Comparison of ENCODE assay signal across 24 cellular contexts in genomic region chr10:121240011-121240410, GRCh38.
DNase-seq lines count a peak whose midpoint lies in the region; ATAC-seq and TF ChIP-seq lines count a peak whose summit lies in the region.
"Had no signal": no experiment of that assay in that cellular context is flagged by ENCODE, and none has a peak within 500 bp of the region (broad histone marks: within the 10 kb centered on the region; RNA-seq: fewer than 3 reads in every experiment).

No MANE protein-coding gene starts in this region.

- H3K4me3 Mint-ChIP-seq in stimulated activated naive B cell treated with anti-CD40 and anti-IgM and Interleukin-4, amounts not matched to agents 10 μg/mL and 1 μg/mL and 100 μg/mL, for 72 hours: no peak overlapping the region
- H3K4me3 Mint-ChIP-seq: activated naive CD4-positive, alpha-beta T cell treated with anti-CD3 and anti-CD28 coated beads, Interleukin-2, amount 10 ng/mL, durations not matched to agents 7 days and 5 days; central memory CD8-positive, alpha-beta T cell; natural killer cell treated with Interleukin-12 subunit alpha and Interleukin-12 subunit beta and Interleukin-15 and Interleukin-18, amount 100 ng/mL, for 72 hours had no signal

- ATAC-seq in HCT116 (peak; percentile 62), left colon (peak; percentile 81), heart left ventricle (no peak)
- no peak for ATAC-seq in stimulated activated naive B cell treated with anti-CD40 and anti-IgM and Interleukin-4, amounts not matched to agents 10 μg/mL and 1 μg/mL and 100 μg/mL, for 72 hours (replicated peaks)

- H4K20me1 ChIP-seq in HCT116 (ENCODE audit: insufficient read depth) (no peaks in the 10 kb centered on the region), mammary epithelial cell (ENCODE audit: insufficient read depth, low read length) (no peaks in the 10 kb centered on the region), GM23248 (ENCODE audit: insufficient read depth) (no peaks in the 10 kb centered on the region)

- RAD21 ChIA-PET in HCT116 (lab: Charles Lee; ENCODE audit: low non-redundant PET in 1 of 2, low total read pairs in 2 of 2, uncharacterized antibody in 2 of 2, unreplicated experiment in 2 of 2): no interaction called here

- dilution Hi-C loops in mammary epithelial cell (cut with HindIII; ENCODE audit: low sequenced_read_pairs): no loop called here

- no peaks in the 10 kb centered on the region for H3F3A ChIP-seq in GM23248 (ENCODE audit: insufficient read depth)

- H3K4me3 ChIP-seq in HCT116 (replicated peaks in 1 of 2; ENCODE audit: low read depth in 1 of 2, low read length in 2 of 2) (no peak overlapping the region), mammary epithelial cell (replicated peaks in 1 of 3; ENCODE audit: insufficient read depth in 1 of 3, low read depth in 2 of 3, low read length in 3 of 3) (no peak overlapping the region), stomach (no peak overlapping the region), GM23248 (no peak overlapping the region), heart left ventricle (no peak overlapping the region)
- H3K4me3 ChIP-seq: dorsolateral prefrontal cortex, right lobe of liver had no signal

- H3K27ac Mint-ChIP-seq in stimulated activated naive B cell treated with anti-CD40 and anti-IgM and Interleukin-4, amounts not matched to agents 10 μg/mL and 1 μg/mL and 100 μg/mL, for 72 hours: no peak overlapping the region
- H3K27ac Mint-ChIP-seq: activated naive CD4-positive, alpha-beta T cell treated with anti-CD3 and anti-CD28 coated beads, Interleukin-2, amount 10 ng/mL, durations not matched to agents 7 days and 5 days; natural killer cell treated with Interleukin-12 subunit alpha and Interleukin-12 subunit beta and Interleukin-15 and Interleukin-18, amount 100 ng/mL, for 72 hours had no signal

- H3K27ac ChIP-seq in HCT116 (ENCODE audit: low read depth, low read length) (no peak overlapping the region), mammary epithelial cell (ENCODE audit: insufficient read depth, low read depth, low read length) (no peak overlapping the region), stomach (peak overlapping the region in 3 of 5 donors; percentile 40 to 64 (median 44)), GM23248 (no peak overlapping the region), heart left ventricle (no peak overlapping the region)
- H3K27ac ChIP-seq: C4-2B, dorsolateral prefrontal cortex, right lobe of liver had no signal

- peaks cover 2 to 15% of the 10 kb centered on the region in 2 experiments; a peak in 1 of 4 replicates for H3K4me1 ChIP-seq in HCT116 (ENCODE audit: control insufficient read depth in 1 of 2, insufficient read depth in 2 of 2, low read length in 2 of 2)
- H3K4me1 ChIP-seq in mammary epithelial cell (ENCODE audit: insufficient read depth, low read length): no peaks in the 10 kb centered on the region
- H3K4me1 ChIP-seq in stomach: peaks cover 0 to 3% (median 0%) of the 10 kb centered on the region in 4 donors
- H3K4me1 ChIP-seq in GM23248 (ENCODE audit: insufficient read depth): no peaks in the 10 kb centered on the region
- H3K4me1 ChIP-seq in heart left ventricle: no peaks in the 10 kb centered on the region
- H3K4me1 ChIP-seq: right lobe of liver had no signal

- H3K9ac ChIP-seq in HCT116 (ENCODE audit: low read length) (no peak overlapping the region), mammary epithelial cell (ENCODE audit: insufficient read depth, low read length) (no peak overlapping the region), GM23248 (no peak overlapping the region)

- no peaks in the 10 kb centered on the region for H3K9me2 ChIP-seq in HCT116 (ENCODE audit: insufficient read depth)
- no peaks in the 10 kb centered on the region for H3K9me2 ChIP-seq in GM23248 (ENCODE audit: insufficient read depth)

- no peak overlapping the region for H2AFZ ChIP-seq in HCT116 (ENCODE audit: low read depth, low read length, poor library complexity, severe bottlenecking)
- H2AFZ ChIP-seq in mammary epithelial cell (ENCODE audit: low read depth, low read length): no peak overlapping the region
- no peak overlapping the region for H2AFZ ChIP-seq in GM23248

- TF ChIP-seq POLR2A in HCT116 (IDR thresholded peaks at IDR 0.05; ENCODE audit: borderline replicate concordance, extremely low read depth, insufficient read depth, insufficient read length) (no peak), stomach (IDR thresholded peaks at IDR 0.05) (no peak), heart left ventricle (IDR thresholded peaks at IDR 0.05) (no peak)

- H3K36me3 ChIP-seq in HCT116 (ENCODE audit: control insufficient read depth in 1 of 2, insufficient read depth in 2 of 2, low read length in 2 of 2) (no peaks in the 10 kb centered on the region), mammary epithelial cell (ENCODE audit: insufficient read depth, low read length) (no peaks in the 10 kb centered on the region), stomach (no peaks in the 10 kb centered on the region), GM23248 (ENCODE audit: low read depth) (no peaks in the 10 kb centered on the region), heart left ventricle (no peaks in the 10 kb centered on the region)
- H3K36me3 ChIP-seq: right lobe of liver had no signal

- POLR2A ChIA-PET in HCT116 (lab: Charles Lee): no interaction called here

- peaks cover 10 to 13% of the 10 kb centered on the region in 2 donors for H3K9me3 Mint-ChIP-seq in stimulated activated naive B cell treated with anti-CD40 and anti-IgM and Interleukin-4, amounts not matched to agents 10 μg/mL and 1 μg/mL and 100 μg/mL, for 72 hours

- peaks cover 0 to 5% of the 10 kb centered on the region in 2 donors for H3K36me3 Mint-ChIP-seq in stimulated activated naive B cell treated with anti-CD40 and anti-IgM and Interleukin-4, amounts not matched to agents 10 μg/mL and 1 μg/mL and 100 μg/mL, for 72 hours
- H3K36me3 Mint-ChIP-seq: activated naive CD4-positive, alpha-beta T cell treated with anti-CD3 and anti-CD28 coated beads, Interleukin-2, amount 10 ng/mL, durations not matched to agents 7 days and 5 days; natural killer cell treated with Interleukin-12 subunit alpha and Interleukin-12 subunit beta and Interleukin-15 and Interleukin-18, amount 100 ng/mL, for 72 hours had no signal

- H3K4me2 ChIP-seq in HCT116 (ENCODE audit: low read length) (no peak overlapping the region), mammary epithelial cell (ENCODE audit: insufficient read depth, low read depth, low read length) (no peak overlapping the region), GM23248 (ENCODE audit: unreplicated experiment) (no peak overlapping the region)

- TF ChIP-seq RAD21 in HCT116 (IDR thresholded peaks at IDR 0.05; ENCODE audit: low read depth): no peak

- TF ChIP-seq CTCF in HCT116 (IDR thresholded peaks at IDR 0.05 in 2 of 3, conservative IDR thresholded peaks at IDR 0.05 in 1 of 3; ENCODE audit: borderline replicate concordance in 1 of 3, insufficient read depth in 1 of 3, low read depth in 2 of 3, low read length in 2 of 3) (no peak), mammary epithelial cell (conservative IDR thresholded peaks at IDR 0.05 in 1 of 2, IDR thresholded peaks at IDR 0.05 in 1 of 2; ENCODE audit: extremely low read depth in 1 of 2, insufficient read depth in 1 of 2, low read depth in 1 of 2, low read length in 2 of 2) (no peak), stomach (IDR thresholded peaks at IDR 0.05) (no peak), heart left ventricle (IDR thresholded peaks at IDR 0.05) (no peak)

- no peak for TF ChIP-seq EP300 in stomach (IDR thresholded peaks at IDR 0.05)

- BruUV-seq in HCT116 (replicated peaks; lab: Mats Ljungman, UMichigan): no TSS peak
- BruUV-seq in mammary epithelial cell (replicated peaks; lab: Mats Ljungman, UMichigan): no TSS peak

- WGBS in mammary epithelial cell (ENCODE audit: low coverage, missing lambda C conversion rate): 78% methylated on average over 4 of the region's 4 CpGs
- 56 to 71% (median 61%) methylated on average over 4 of the region's 4 CpGs for WGBS in stomach, 5 donors
- 35 to 39% methylated on average over 3 to 4 of the region's 4 CpGs for WGBS in GM23248 (ENCODE audit: low coverage in 1 of 2, low lambda C conversion rate in 2 of 2, missing lambda C conversion rate in 2 of 2), 2 experiments
- WGBS in heart left ventricle, 4 donors: 68 to 82% (median 75%) methylated on average over 4 of the region's 4 CpGs

- H3K79me2 ChIP-seq in HCT116 (ENCODE audit: insufficient read depth, low read length) (no peaks in the 10 kb centered on the region), mammary epithelial cell (ENCODE audit: insufficient read depth, low read length) (no peaks in the 10 kb centered on the region), GM23248 (ENCODE audit: insufficient read depth) (no peaks in the 10 kb centered on the region)

- no peaks in the 10 kb centered on the region for H3K4me1 Mint-ChIP-seq in stimulated activated naive B cell treated with anti-CD40 and anti-IgM and Interleukin-4, amounts not matched to agents 10 μg/mL and 1 μg/mL and 100 μg/mL, for 72 hours
- H3K4me1 Mint-ChIP-seq: activated naive CD4-positive, alpha-beta T cell treated with anti-CD3 and anti-CD28 coated beads, Interleukin-2, amount 10 ng/mL, durations not matched to agents 7 days and 5 days; central memory CD8-positive, alpha-beta T cell had no signal

- CTCF ChIA-PET in HCT116 (lab: Charles Lee): no interaction called here
- CTCF ChIA-PET in mammary epithelial cell (lab: Charles Lee; ENCODE audit: low non-redundant PET): no interaction called here

- H3K9me3 ChIP-seq in HCT116 (ENCODE audit: control insufficient read depth in 1 of 2, insufficient read depth in 1 of 2, low read depth in 1 of 2, low read length in 2 of 2): no peaks in the 10 kb centered on the region
- H3K9me3 ChIP-seq in mammary epithelial cell (replicated peaks; ENCODE audit: insufficient read depth, low read length): peaks cover 2% of the 10 kb centered on the region
- H3K9me3 ChIP-seq in stomach: peaks cover 0 to 18% (median 10%) of the 10 kb centered on the region in 4 donors
- H3K9me3 ChIP-seq in GM23248 (ENCODE audit: low read depth): no peaks in the 10 kb centered on the region
- H3K9me3 ChIP-seq in heart left ventricle: peaks cover 0 to 16% (median 6%) of the 10 kb centered on the region in 12 donors
- H3K9me3 ChIP-seq: right lobe of liver had no signal

- in situ Hi-C loops in mammary epithelial cell (cut with MboI; ENCODE audit: low sequenced_read_pairs in 2 of 2) (no loop called here), GM23248 (cut with MboI) (no loop called here)

- no peaks in the 10 kb centered on the region for H3K27me3 Mint-ChIP-seq in stimulated activated naive B cell treated with anti-CD40 and anti-IgM and Interleukin-4, amounts not matched to agents 10 μg/mL and 1 μg/mL and 100 μg/mL, for 72 hours
- H3K27me3 Mint-ChIP-seq: activated naive CD4-positive, alpha-beta T cell treated with anti-CD3 and anti-CD28 coated beads, Interleukin-2, amount 10 ng/mL, durations not matched to agents 7 days and 5 days; central memory CD8-positive, alpha-beta T cell had no signal

- intact Hi-C loops in HCT116 (cut with micrococcal nuclease) (no loop called here), mammary epithelial cell (cut with micrococcal nuclease) (no loop called here), left colon (cut with DNase I, micrococcal nuclease) (no loop called here), stomach (cut with DNase I; ENCODE audit: low total_unique reads) (no loop called here), heart left ventricle (cut with DNase I) (no loop called here)

- H3K27me3 ChIP-seq in HCT116 (ENCODE audit: insufficient read depth, low read length): no peaks in the 10 kb centered on the region
- H3K27me3 ChIP-seq in mammary epithelial cell (ENCODE audit: insufficient read depth, low read length): no peaks in the 10 kb centered on the region
- no peaks in the 10 kb centered on the region for H3K27me3 ChIP-seq in stomach
- no peaks in the 10 kb centered on the region for H3K27me3 ChIP-seq in GM23248 (replicated peaks; ENCODE audit: insufficient read depth)
- no peaks in the 10 kb centered on the region for H3K27me3 ChIP-seq in heart left ventricle
- H3K27me3 ChIP-seq: right lobe of liver had no signal

- DNase-seq in HCT116 (ENCODE audit: low read depth, low spot score) (no peak), mammary epithelial cell (peak; percentile 52), left colon (peak; percentile 83 to 90), stomach (peak; percentile 52), GM23248 (no peak), heart left ventricle (no peak)
- no peak for DNase-seq in activated CD4-positive, alpha-beta T cell treated with anti-CD3 and anti-CD28 coated beads, Interleukin-2, amount 50 U/mL, for 4 hours
- DNase-seq in stimulated activated naive B cell treated with anti-CD40 and anti-IgM and Interleukin-4, amounts not matched to agents 10 μg/mL and 1 μg/mL and 100 μg/mL, for 72 hours: no peak
- DNase-seq: activated CD4-positive, CD25-positive, alpha-beta regulatory T cell treated with anti-CD3 and anti-CD28 coated beads, Interleukin-2, amount 50 U/mL, for 72 hours; activated naive CD4-positive, alpha-beta T cell treated with anti-CD3 and anti-CD28 coated beads, Interleukin-2, amount 10 ng/mL, durations not matched to agents 7 days and 5 days; activated T-cell treated with anti-CD3 and anti-CD28 coated beads, Interleukin-2, amount 50 U/mL, for 48 hours; aorta; dorsolateral prefrontal cortex; erythroblast; hypothalamus; IMR-90; NCI-H2171; NCI-H524 treated with DMSO at 0.1 percent for 48 hours; right lobe of liver; Right ventricle myocardium superior; stimulated activated CD8-positive, alpha-beta memory T cell treated with anti-CD3 and anti-CD28 coated beads, Interleukin-4, amount 100 ng/mL, for 48 hours had no signal

Comparison
In these comparisons a context has a peak if more than half of its experiments do, and no peak if none do; other contexts are left out.
1. ATAC-seq: peak in HCT116 (single experiment) and left colon (single experiment); none in stimulated activated naive B cell treated with anti-CD40 and anti-IgM and Interleukin-4, amounts not matched to agents 10 μg/mL and 1 μg/mL and 100 μg/mL, for 72 hours (0 of 2) and heart left ventricle (0 of 4).
2. DNase-seq: peak in mammary epithelial cell (single experiment), left colon (2 of 2) and stomach (single experiment); none in HCT116 (single experiment), activated CD4-positive, alpha-beta T cell treated with anti-CD3 and anti-CD28 coated beads, Interleukin-2, amount 50 U/mL, for 4 hours (0 of 2), stimulated activated naive B cell treated with anti-CD40 and anti-IgM and Interleukin-4, amounts not matched to agents 10 μg/mL and 1 μg/mL and 100 μg/mL, for 72 hours (single experiment), GM23248 (single experiment) and heart left ventricle (0 of 5).
3. H3K27ac ChIP-seq: peak in stomach (3 of 5); none in HCT116 (single experiment), mammary epithelial cell (single experiment), GM23248 (single experiment) and heart left ventricle (0 of 12).